8 cellular contexts compared by ENCODE assay signal in genomic region chr5:4868140-4868735, GRCh38.
A peak's percentile ranks its signal among the peaks of the same experiment; 100 is the strongest.
DNase-seq lines count a peak whose midpoint lies in the region; ATAC-seq, FAIRE-seq and TF ChIP-seq lines count a peak whose summit lies in the region.

No MANE protein-coding gene starts in this region.

- DNase-seq in 8988T: peak; percentile 79
- DNase-seq in EL: peak; percentile 49
- DNase-seq in NOMO-1 treated with DMSO at 0.1 percent for 48 hours (lab: John Stamatoyannopoulos, UW; ENCODE audit: unreplicated experiment): peak; percentile 14
- peak; percentile 74 to 90 (median 86) for DNase-seq in K562 (ENCODE audit: extremely low read depth in 1 of 4, low spot score in 3 of 4)
- DNase-seq in kidney: no peak
- peak; percentile 11 to 38 (median 25) for DNase-seq in stimulated activated CD4-positive, alpha-beta T cell treated with anti-CD3 and anti-CD28 coated beads, TNF-alpha, amount 100 ng/mL, for 48 hours (ENCODE audit: low read depth in 3 of 3)

- H3K4me1 ChIP-seq in K562 (replicated peaks in 1 of 2; ENCODE audit: control insufficient read depth in 2 of 2, insufficient read depth in 2 of 2, low read length in 2 of 2): no peaks in the 10 kb centered on the region
- H3K4me1 ChIP-seq in kidney (ENCODE audit: control insufficient read depth in 1 of 2, insufficient read depth in 1 of 2, low read depth in 1 of 2, low read length in 2 of 2): no peaks in the 10 kb centered on the region

- POLR2A ChIA-PET in K562 (lab: Yijun Ruan, JAX): no interaction called here

- no peaks in the 10 kb centered on the region for H3K9me1 ChIP-seq in K562 (ENCODE audit: control insufficient read depth, insufficient read depth, low read length)

- H3K27ac ChIP-seq in K562 (ENCODE audit: extremely low read depth, low read depth, low read length) (no peak overlapping the region), kidney (ENCODE audit: low read depth in 2 of 2, low read length in 2 of 2) (no peak overlapping the region)

- intact Hi-C loops in K562 (cut with micrococcal nuclease): loop anchor here (1.0 kb wide), 1 partner anchor 551 kb away; no protein-coding TSS in a partner anchor
- intact Hi-C loops in kidney (cut with DNase I): no loop called here

- CTCF ChIA-PET in K562 (lab: Yijun Ruan, JAX; ENCODE audit: low intra/inter-chr PET ratio): interaction anchor here (0.6 to 1.5 kb wide), 5 partner anchors 12 to 552 kb away, joined by 3 to 7 read pairs (median 3); no protein-coding TSS in a partner anchor

- no peaks in the 10 kb centered on the region for H4K20me1 ChIP-seq in K562 (replicated peaks; ENCODE audit: control insufficient read depth, insufficient read depth, low read length)

- no peak for TF ChIP-seq POLR2A in K562 (conservative IDR thresholded peaks at IDR 0.05)

- peak; percentile 42 to 69 for TF ChIP-seq RAD21 in K562 (CRISPR knock-in tag; conservative IDR thresholded peaks at IDR 0.05 in 1 of 2, IDR thresholded peaks at IDR 0.05 in 1 of 2)

- H2AFZ ChIP-seq in K562 (ENCODE audit: low read depth, low read length): no peak overlapping the region

- WGBS in K562 (ENCODE audit: insufficient coverage, low coverage, missing lambda C conversion rate): 2% methylated on average over 9 of the region's 9 CpGs

- H3K4me3 ChIP-seq in K562 (no peak overlapping the region), kidney (ENCODE audit: low read length in 2 of 2) (no peak overlapping the region)

- ATAC-seq in HG02981 (IDR thresholded peaks at IDR 0.05; ENCODE audit: unreplicated experiment): peak; percentile 66
- peak; percentile 94 for ATAC-seq in K562
- no peak for ATAC-seq in HG03095 (IDR thresholded peaks at IDR 0.05; ENCODE audit: unreplicated experiment)

- BruUV-seq in K562 (replicated peaks; lab: Mats Ljungman, UMichigan): no TSS peak

- in situ Hi-C loops in K562 (cut with MboI): no loop called here

- H3K4me2 ChIP-seq in K562 (ENCODE audit: insufficient read depth, low read length): no peak overlapping the region

- FAIRE-seq in K562 (lab: Jason Lieb, UNC) (peak; percentile 90), kidney (lab: Jason Lieb, UNC) (no peak)

- H3K9ac ChIP-seq in K562 (ENCODE audit: insufficient read depth in 1 of 2, low read depth in 2 of 2, low read length in 2 of 2) (no peak overlapping the region), kidney (ENCODE audit: low read length in 2 of 2) (no peak overlapping the region)

- TF ChIP-seq CTCF in K562 (IDR thresholded peaks at IDR 0.05 in 2 of 3, conservative IDR thresholded peaks at IDR 0.05 in 1 of 3; ENCODE audit: insufficient read depth in 2 of 3, low read depth in 1 of 3, low read length in 3 of 3) (peak; percentile 72 to 87 (median 84)), kidney (IDR thresholded peaks at IDR 0.05; ENCODE audit: borderline replicate concordance, extremely low read depth, insufficient read depth) (peak; percentile 71)

- peaks cover 2 to 8% of the 10 kb centered on the region in 2 experiments; a peak in 3 of 5 replicates for H3K27me3 ChIP-seq in K562 (ENCODE audit: control insufficient read depth in 2 of 2, insufficient read depth in 2 of 2, low read length in 2 of 2)

- H3K79me2 ChIP-seq in K562 (ENCODE audit: control insufficient read depth, insufficient read depth, low read length): no peaks in the 10 kb centered on the region

- H3K36me3 ChIP-seq in K562 (ENCODE audit: control insufficient read depth, insufficient read depth, low read length) (no peaks in the 10 kb centered on the region), kidney (ENCODE audit: control insufficient read depth in 1 of 2, insufficient read depth in 2 of 2, low read length in 2 of 2) (no peaks in the 10 kb centered on the region)

- no peaks in the 10 kb centered on the region for H3K9me3 ChIP-seq in K562 (replicated peaks; ENCODE audit: control insufficient read depth, insufficient read depth, low read depth, low read length)
- no peaks in the 10 kb centered on the region for H3K9me3 ChIP-seq in kidney (ENCODE audit: control insufficient read depth in 1 of 2, low read length in 2 of 2)

- TF ChIP-seq EP300 in K562 (IDR thresholded peaks at IDR 0.05; ENCODE audit: low read length): no peak

TF ChIP-seq in K562, 482 proteins besides CTCF, POLR2A, EP300 and RAD21 (continues in another document):
- TF ChIP-seq MIER1 (IDR thresholded peaks at IDR 0.05; ENCODE audit: low read depth) (no peak), ZNF609 (CRISPR knock-in tag; IDR thresholded peaks at IDR 0.05; ENCODE audit: borderline replicate concordance) (no peak), ZNF280A (IDR thresholded peaks at IDR 0.05; ENCODE audit: low read depth, partially characterized antibody) (no peak), CHAMP1 (IDR thresholded peaks at IDR 0.05) (no peak)
